Comparison of ENCODE assay signal across 1 cellular context in the genomic region with DNA sequence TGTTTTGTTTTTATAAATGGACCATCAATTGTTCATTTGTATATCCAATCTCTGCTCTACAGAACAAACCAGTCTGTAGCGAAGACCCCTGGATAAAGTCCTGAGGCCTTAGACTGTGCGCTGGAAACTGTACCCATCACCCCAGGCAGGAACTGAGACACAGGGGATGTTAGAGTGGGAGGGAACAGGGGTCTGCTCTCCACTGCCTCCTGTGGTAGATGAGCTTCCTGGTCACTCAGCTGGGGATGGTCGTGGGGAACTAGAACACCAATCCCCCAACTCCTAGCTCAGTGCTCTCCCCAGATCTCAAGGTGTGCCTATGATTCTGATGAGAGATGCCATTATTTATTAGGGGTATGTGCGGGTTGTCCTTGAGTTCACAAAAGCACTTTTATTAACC.
TF ChIP-seq lines count a peak whose summit lies in the region.

No MANE protein-coding gene starts in this region.

TF ChIP-seq in HepG2, 621 proteins besides CTCF, POLR2A, EP300 and RAD21 (continued from another document):
- TF ChIP-seq, protein P1, sequence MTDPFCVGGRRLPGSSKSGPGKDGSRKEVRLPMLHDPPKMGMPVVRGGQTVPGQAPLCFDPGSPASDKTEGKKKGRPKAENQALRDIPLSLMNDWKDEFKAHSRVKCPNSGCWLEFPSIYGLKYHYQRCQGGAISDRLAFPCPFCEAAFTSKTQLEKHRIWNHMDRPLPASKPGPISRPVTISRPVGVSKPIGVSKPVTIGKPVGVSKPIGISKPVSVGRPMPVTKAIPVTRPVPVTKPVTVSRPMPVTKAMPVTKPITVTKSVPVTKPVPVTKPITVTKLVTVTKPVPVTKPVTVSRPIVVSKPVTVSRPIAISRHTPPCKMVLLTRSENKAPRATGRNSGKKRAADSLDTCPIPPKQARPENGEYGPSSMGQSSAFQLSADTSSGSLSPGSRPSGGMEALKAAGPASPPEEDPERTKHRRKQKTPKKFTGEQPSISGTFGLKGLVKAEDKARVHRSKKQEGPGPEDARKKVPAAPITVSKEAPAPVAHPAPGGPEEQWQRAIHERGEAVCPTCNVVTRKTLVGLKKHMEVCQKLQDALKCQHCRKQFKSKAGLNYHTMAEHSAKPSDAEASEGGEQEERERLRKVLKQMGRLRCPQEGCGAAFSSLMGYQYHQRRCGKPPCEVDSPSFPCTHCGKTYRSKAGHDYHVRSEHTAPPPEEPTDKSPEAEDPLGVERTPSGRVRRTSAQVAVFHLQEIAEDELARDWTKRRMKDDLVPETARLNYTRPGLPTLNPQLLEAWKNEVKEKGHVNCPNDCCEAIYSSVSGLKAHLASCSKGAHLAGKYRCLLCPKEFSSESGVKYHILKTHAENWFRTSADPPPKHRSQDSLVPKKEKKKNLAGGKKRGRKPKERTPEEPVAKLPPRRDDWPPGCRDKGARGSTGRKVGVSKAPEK (CRISPR knock-in tag; IDR thresholded peaks at IDR 0.05; ENCODE audit: borderline replicate concordance): no peak
- TF ChIP-seq ZNF552 (CRISPR knock-in tag; IDR thresholded peaks at IDR 0.05; ENCODE audit: borderline replicate concordance): no peak
- no peak for TF ChIP-seq SETDB1 (CRISPR knock-in tag; IDR thresholded peaks at IDR 0.05; ENCODE audit: borderline replicate concordance)
- TF ChIP-seq ATF6 (CRISPR knock-in tag; conservative IDR thresholded peaks at IDR 0.05): no peak
- no peak for TF ChIP-seq ZNF484 (CRISPR knock-in tag; IDR thresholded peaks at IDR 0.05; ENCODE audit: borderline replicate concordance, low read depth)
